ENCODE assay signal across 9 cellular contexts in genomic region chr17:7580631-7581554, GRCh38. TPM values are rescaled to one million over a fixed set of nuclear protein-coding genes. Genes with fewer than 3 reads are reported as not detected.
DNase-seq lines count a peak whose midpoint lies in the region; ATAC-seq and TF ChIP-seq lines count a peak whose summit lies in the region.
"Had no signal": no experiment of that assay in that cellular context is flagged by ENCODE, and none has a peak within 500 bp of the region (broad histone marks: within the 10 kb centered on the region; RNA-seq: fewer than 3 reads in every experiment).

No MANE protein-coding gene starts in this region.

- no peak for DNase-seq in CD8-positive, alpha-beta T cell
- no peak for DNase-seq in coronary artery (ENCODE audit: low spot score)
- DNase-seq in neural progenitor cell (ENCODE audit: low spot score), result no peak
- no peak for DNase-seq in retina
- DNase-seq in iPS-NIHi11 (ENCODE audit: low spot score), result no peak
- DNase-seq: NCI-H524 had no signal

- no peak overlapping the region for H3K4me3 ChIP-seq in CD8-positive, alpha-beta T cell (ENCODE audit: low read depth, low read length)
- no peak overlapping the region for H3K4me3 ChIP-seq in OCI-LY1 (ENCODE audit: low read depth, low read length, poor library complexity, severe bottlenecking)
- H3K4me3 ChIP-seq in coronary artery, result peak overlapping the region; percentile 84
- no peak overlapping the region for H3K4me3 ChIP-seq in neural progenitor cell

- peak overlapping the region; percentile 83 for H3K27ac Mint-ChIP-seq in CD8-positive, alpha-beta T cell
- H3K27ac Mint-ChIP-seq in neural progenitor cell, result peak overlapping the region; percentile 87

- CTCF ChIA-PET in CD8-positive, alpha-beta T cell (lab: Charles Lee), result interaction anchor here (1.4 to 3.0 kb wide), 5 partner anchors 8 to 144 kb away, joined by 4 to 12 read pairs (median 4); partner anchors contain the start of genes SENP3, TMEM102 and TP53

- H3K9ac ChIP-seq in OCI-LY1 (ENCODE audit: low read length), result no peak overlapping the region
- H3K9ac ChIP-seq in neural progenitor cell, result no peak overlapping the region

- no peaks in the 10 kb centered on the region for H3K9me2 ChIP-seq in OCI-LY1 (ENCODE audit: low read depth, low read length)

- H3K36me3 ChIP-seq in CD8-positive, alpha-beta T cell (ENCODE audit: insufficient read depth, low read length), result peaks cover 29% of the 10 kb centered on the region
- H3K36me3 ChIP-seq in OCI-LY1 (ENCODE audit: insufficient read depth, low read length), result peaks cover 44% of the 10 kb centered on the region
- peaks cover 6% of the 10 kb centered on the region for H3K36me3 ChIP-seq in neural progenitor cell

- H3F3A ChIP-seq in OCI-LY1 (ENCODE audit: insufficient read depth, low read length) (peaks cover 33% of the 10 kb centered on the region; the same call in 1 of the 2 replicates), neural progenitor cell (ENCODE audit: low read depth) (peaks cover 73% of the 10 kb centered on the region)

- H4K20me1 ChIP-seq in OCI-LY1 (ENCODE audit: insufficient read depth, low read length) (no peaks in the 10 kb centered on the region), neural progenitor cell (ENCODE audit: low read depth) (peaks cover 34% of the 10 kb centered on the region)

- intact Hi-C loops in CD8-positive, alpha-beta T cell (cut with DNase I, micrococcal nuclease), result loop anchor here in 1 of 2 experiments (10.0 kb wide), 1 partner anchor 536 kb away; the partner anchor contains the start of gene SLC16A11

- POLR2A ChIA-PET in CD8-positive, alpha-beta T cell (lab: Charles Lee), result interaction anchor here (1.1 to 2.2 kb wide), 4 partner anchors 8 to 347 kb away, joined by 3 to 7 read pairs (median 4); partner anchors contain the start of genes DVL2, POLR2A and TP53

- peaks cover 69% of the 10 kb centered on the region for H3K4me1 Mint-ChIP-seq in CD8-positive, alpha-beta T cell (ENCODE audit: low read depth)
- H3K4me1 Mint-ChIP-seq in neural progenitor cell, result peaks cover 45% of the 10 kb centered on the region

- H3K4me2 ChIP-seq in OCI-LY1 (ENCODE audit: low read length) (no peak overlapping the region), neural progenitor cell (no peak overlapping the region)

- no peaks in the 10 kb centered on the region for H3K9me3 Mint-ChIP-seq in CD8-positive, alpha-beta T cell
- H3K9me3 Mint-ChIP-seq in neural progenitor cell, result no peaks in the 10 kb centered on the region

- peaks cover 44% of the 10 kb centered on the region for H3K4me1 ChIP-seq in CD8-positive, alpha-beta T cell (ENCODE audit: insufficient read depth, low read length)
- H3K4me1 ChIP-seq in OCI-LY1 (ENCODE audit: insufficient read depth, low read length, severe bottlenecking) (peaks cover 54% of the 10 kb centered on the region), neural progenitor cell (peaks cover 15% of the 10 kb centered on the region)

- no peaks in the 10 kb centered on the region for H3K27me3 ChIP-seq in CD8-positive, alpha-beta T cell (ENCODE audit: insufficient read depth, low read length)
- H3K27me3 ChIP-seq in OCI-LY1 (ENCODE audit: insufficient read depth, low read length) (no peaks in the 10 kb centered on the region), neural progenitor cell (no peaks in the 10 kb centered on the region)

- H3K79me2 ChIP-seq in OCI-LY1 (ENCODE audit: insufficient read depth, low read length) (no peaks in the 10 kb centered on the region), neural progenitor cell (ENCODE audit: low read depth) (peaks cover 44% of the 10 kb centered on the region)

- peaks cover 47% of the 10 kb centered on the region for H3K36me3 Mint-ChIP-seq in CD8-positive, alpha-beta T cell
- H3K36me3 Mint-ChIP-seq in neural progenitor cell, result peaks cover 29% of the 10 kb centered on the region

- no peak overlapping the region for H3K4me3 Mint-ChIP-seq in CD8-positive, alpha-beta T cell
- H3K4me3 Mint-ChIP-seq in neural progenitor cell, result peak overlapping the region; percentile 28

- TF ChIP-seq CTCF in CD8-positive, alpha-beta T cell (IDR thresholded peaks at IDR 0.05), result no peak
- TF ChIP-seq CTCF in OCI-LY1 (IDR thresholded peaks at IDR 0.05; ENCODE audit: low read length) (no peak), coronary artery (IDR thresholded peaks at IDR 0.05) (no peak), neural progenitor cell (IDR thresholded peaks at IDR 0.05) (no peak)

- H3K9me3 ChIP-seq in CD8-positive, alpha-beta T cell (ENCODE audit: low read length), result no peaks in the 10 kb centered on the region
- H3K9me3 ChIP-seq in OCI-LY1 (ENCODE audit: low read length) (no peaks in the 10 kb centered on the region), neural progenitor cell (ENCODE audit: low read depth) (no peaks in the 10 kb centered on the region)

- ATAC-seq in CD8-positive, alpha-beta T cell, result no peak
- ATAC-seq in GM18858 (IDR thresholded peaks at IDR 0.05; ENCODE audit: unreplicated experiment) (no peak), GM18502 (IDR thresholded peaks at IDR 0.05; ENCODE audit: poor library complexity, unreplicated experiment) (no peak)

- H3K27me3 Mint-ChIP-seq in CD8-positive, alpha-beta T cell (ENCODE audit: low read depth), result no peaks in the 10 kb centered on the region
- H3K27me3 Mint-ChIP-seq in neural progenitor cell (ENCODE audit: insufficient read depth, low read depth), result peaks cover 13% of the 10 kb centered on the region

- H2AFZ ChIP-seq in OCI-LY1 (ENCODE audit: low read length), result no peak overlapping the region
- no peak overlapping the region for H2AFZ ChIP-seq in neural progenitor cell (replicated peaks)

- H3K27ac ChIP-seq in CD8-positive, alpha-beta T cell (ENCODE audit: low read depth, low read length), result no peak overlapping the region
- H3K27ac ChIP-seq in OCI-LY1 (ENCODE audit: low read depth, low read length, poor library complexity, severe bottlenecking), result peak overlapping the region; percentile 88
- H3K27ac ChIP-seq in coronary artery, result peak overlapping the region; percentile 87 to 97
- H3K27ac ChIP-seq in neural progenitor cell, result no peak overlapping the region

RNA-seq across cellular contexts. Expression of gene CD68, which starts 1.5 kb away (rescaled TPM):
- under 1 TPM in 1 of 2 experiments, not detected in 1; 0.62 TPM for total RNA-seq in CD8-positive, alpha-beta T cell
- 0.95 TPM in 1 of 2 replicates, not detected in the other for total RNA-seq in neural progenitor cell (ENCODE audit: low replicate concordance)

RNA-seq across cellular contexts. Expression of gene MPDU1, which starts 2.8 kb away (rescaled TPM):
- 10 to 100 TPM; 16.6 to 17.2 TPM for total RNA-seq in CD8-positive, alpha-beta T cell
- 167 and 177 TPM in 2 replicates for total RNA-seq in neural progenitor cell (ENCODE audit: low replicate concordance)

RNA-seq across cellular contexts. Expression of gene SOX15, which starts 9.0 kb away (rescaled TPM):
- not detected for total RNA-seq in CD8-positive, alpha-beta T cell
- 0.51 and 7.6 TPM in 2 replicates for total RNA-seq in neural progenitor cell (ENCODE audit: low replicate concordance)

RNA-seq across cellular contexts. Expression of gene SENP3, which starts 19.2 kb away (rescaled TPM):
- 10 to 100 TPM; 31.9 to 35.9 TPM for total RNA-seq in CD8-positive, alpha-beta T cell
- total RNA-seq in neural progenitor cell (ENCODE audit: low replicate concordance), result 87.9 and 91.6 TPM in 2 replicates

RNA-seq across cellular contexts. Expression of gene TNFSF13, which starts 22.3 kb away (rescaled TPM):
- 1 to 10 TPM in 1 of 2 experiments, under 1 TPM in 1; 0.64 to 1.1 TPM for total RNA-seq in CD8-positive, alpha-beta T cell
- total RNA-seq in neural progenitor cell (ENCODE audit: low replicate concordance), result 0.37 TPM in 1 of 2 replicates, not detected in the other

Comparison
In these comparisons a context has a peak if more than half of its experiments do, and no peak if none do; other contexts are left out.
1. H3K27ac ChIP-seq: peak in OCI-LY1 (single experiment) and coronary artery (2 of 2); none in CD8-positive, alpha-beta T cell (single experiment) and neural progenitor cell (single experiment).